Comparison of ENCODE assay signal across 9 cellular contexts in genomic region chr10:101903827-101904520, GRCh38.
DNase-seq lines count a peak whose midpoint lies in the region; ATAC-seq and TF ChIP-seq lines count a peak whose summit lies in the region.
"Had no signal": no experiment of that assay in that cellular context is flagged by ENCODE, and none has a peak within 500 bp of the region (broad histone marks: within the 10 kb centered on the region; RNA-seq: fewer than 3 reads in every experiment).

No MANE protein-coding gene starts in this region.

- peak overlapping the region; percentile 53 for H3K27ac ChIP-seq in DND-41 (ENCODE audit: low read length)
- H3K27ac ChIP-seq in tibial artery, result no peak overlapping the region
- H3K27ac ChIP-seq in aorta (ENCODE audit: low read depth in 1 of 2, low read length in 2 of 2), result no peak overlapping the region

- no peak for TF ChIP-seq CTCF in DND-41 (IDR thresholded peaks at IDR 0.05; ENCODE audit: borderline replicate concordance, extremely low read depth, low read length, poor library complexity, severe bottlenecking)
- TF ChIP-seq CTCF in tibial artery (IDR thresholded peaks at IDR 0.05), result no peak

- WGBS in aorta, 2 donors, result 74 to 85% methylated on average over 7 of the region's 7 CpGs

- no peak overlapping the region for H3K4me2 ChIP-seq in DND-41 (ENCODE audit: insufficient read depth, low read length)

- H3K9me3 ChIP-seq in DND-41 (ENCODE audit: insufficient read depth, low read length, severe bottlenecking) (no peaks in the 10 kb centered on the region), tibial artery (no peaks in the 10 kb centered on the region), aorta (ENCODE audit: control insufficient read depth, low read length) (no peaks in the 10 kb centered on the region)

- H3K79me2 ChIP-seq in DND-41 (ENCODE audit: insufficient read depth, low read length), result no peaks in the 10 kb centered on the region

- H3K27me3 ChIP-seq in DND-41 (ENCODE audit: insufficient read depth, low read length, poor library complexity), result no peaks in the 10 kb centered on the region
- H3K27me3 ChIP-seq in tibial artery, result no peaks in the 10 kb centered on the region
- H3K27me3 ChIP-seq in aorta (ENCODE audit: control insufficient read depth in 1 of 2, insufficient read depth in 2 of 2, low read length in 1 of 2), result no peaks in the 10 kb centered on the region

- peaks cover 25% of the 10 kb centered on the region for H3K4me1 ChIP-seq in DND-41 (ENCODE audit: insufficient read depth, low read length)
- no peaks in the 10 kb centered on the region for H3K4me1 ChIP-seq in tibial artery
- H3K4me1 ChIP-seq in aorta (ENCODE audit: control insufficient read depth in 1 of 2, insufficient read depth in 2 of 2, low read length in 2 of 2), result no peaks in the 10 kb centered on the region

- H2AFZ ChIP-seq in DND-41 (ENCODE audit: low read depth, low read length), result no peak overlapping the region

- no peaks in the 10 kb centered on the region for H3K27me3 Mint-ChIP-seq in stimulated activated naive CD8-positive, alpha-beta T cell treated with anti-CD3 and anti-CD28 coated beads, Interleukin-15, Interleukin-2, amounts not matched to agents 100 ng/mL and 50 ng/mL, for 24 hours
- H3K27me3 Mint-ChIP-seq: activated naive CD8-positive, alpha-beta T cell had no signal

- H3K9me3 Mint-ChIP-seq in stimulated activated naive CD8-positive, alpha-beta T cell treated with anti-CD3 and anti-CD28 coated beads, Interleukin-15, Interleukin-2, amounts not matched to agents 100 ng/mL and 50 ng/mL, for 24 hours, result no peaks in the 10 kb centered on the region

- peak overlapping the region; percentile 34 for H3K27ac Mint-ChIP-seq in stimulated activated naive CD8-positive, alpha-beta T cell treated with anti-CD3 and anti-CD28 coated beads, Interleukin-15, Interleukin-2, amounts not matched to agents 100 ng/mL and 50 ng/mL, for 24 hours
- H3K27ac Mint-ChIP-seq: activated naive CD8-positive, alpha-beta T cell had no signal

- H3K36me3 Mint-ChIP-seq in stimulated activated naive CD8-positive, alpha-beta T cell treated with anti-CD3 and anti-CD28 coated beads, Interleukin-15, Interleukin-2, amounts not matched to agents 100 ng/mL and 50 ng/mL, for 24 hours (ENCODE audit: low read depth), result peaks cover 17% of the 10 kb centered on the region

- peaks cover 49% of the 10 kb centered on the region for H3K4me1 Mint-ChIP-seq in stimulated activated naive CD8-positive, alpha-beta T cell treated with anti-CD3 and anti-CD28 coated beads, Interleukin-15, Interleukin-2, amounts not matched to agents 100 ng/mL and 50 ng/mL, for 24 hours (ENCODE audit: low read depth)

- ATAC-seq in DND-41 (ENCODE audit: insufficient read depth, low read depth), result peak; percentile 96
- ATAC-seq in GM19324 (IDR thresholded peaks at IDR 0.05; ENCODE audit: low FRiP score, unreplicated experiment), result peak; percentile 75
- peak; percentile 63 for ATAC-seq in HG03159 (IDR thresholded peaks at IDR 0.05; ENCODE audit: unreplicated experiment)
- ATAC-seq in aorta (ENCODE audit: low FRiP score), result no peak
- no peak for ATAC-seq in left lobe of liver

- H3K9ac ChIP-seq in DND-41 (ENCODE audit: low read depth, low read length), result no peak overlapping the region

- intact Hi-C loops in tibial artery (cut with DNase I; ENCODE audit: low total_unique reads) (no loop called here), aorta (cut with DNase I) (no loop called here)

- H3K4me3 ChIP-seq in DND-41 (ENCODE audit: low read depth in 1 of 2, low read length in 2 of 2) (no peak overlapping the region), tibial artery (no peak overlapping the region), aorta (ENCODE audit: low read length in 2 of 2) (no peak overlapping the region)

- H3K36me3 ChIP-seq in DND-41 (ENCODE audit: insufficient read depth, low read length) (no peaks in the 10 kb centered on the region), tibial artery (peaks cover 5 to 21% (median 20%) of the 10 kb centered on the region in 3 donors), aorta (ENCODE audit: control insufficient read depth in 1 of 2, insufficient read depth in 2 of 2, low read length in 1 of 2) (peaks cover 0 to 1% of the 10 kb centered on the region in 2 donors)

- DNase-seq in DND-41 (peak; percentile 75), SHP77 treated with DMSO at 0.1 percent for 48 hours (lab: John Stamatoyannopoulos, UW) (peak; percentile 29), tibial artery (no peak), aorta (no peak), left lobe of liver (ENCODE audit: low spot score) (no peak)

- H3K4me3 Mint-ChIP-seq in stimulated activated naive CD8-positive, alpha-beta T cell treated with anti-CD3 and anti-CD28 coated beads, Interleukin-15, Interleukin-2, amounts not matched to agents 100 ng/mL and 50 ng/mL, for 24 hours, result no peak overlapping the region
- H3K4me3 Mint-ChIP-seq: activated naive CD8-positive, alpha-beta T cell had no signal

- H4K20me1 ChIP-seq in DND-41 (ENCODE audit: insufficient read depth, low read length), result peaks cover 5% of the 10 kb centered on the region; the same call in 1 of the 2 replicates

Comparison
In these comparisons a context has a peak if more than half of its experiments do, and no peak if none do; other contexts are left out.
1. ATAC-seq: peak in DND-41 (single experiment), GM19324 (single experiment) and HG03159 (single experiment); none in aorta (single experiment) and left lobe of liver (single experiment).
2. DNase-seq: peak in DND-41 (single experiment) and SHP77 treated with DMSO at 0.1 percent for 48 hours (single experiment); none in tibial artery (0 of 2), aorta (0 of 2) and left lobe of liver (single experiment).